ENCODE assay signal across 13 cellular contexts in the genomic region with DNA sequence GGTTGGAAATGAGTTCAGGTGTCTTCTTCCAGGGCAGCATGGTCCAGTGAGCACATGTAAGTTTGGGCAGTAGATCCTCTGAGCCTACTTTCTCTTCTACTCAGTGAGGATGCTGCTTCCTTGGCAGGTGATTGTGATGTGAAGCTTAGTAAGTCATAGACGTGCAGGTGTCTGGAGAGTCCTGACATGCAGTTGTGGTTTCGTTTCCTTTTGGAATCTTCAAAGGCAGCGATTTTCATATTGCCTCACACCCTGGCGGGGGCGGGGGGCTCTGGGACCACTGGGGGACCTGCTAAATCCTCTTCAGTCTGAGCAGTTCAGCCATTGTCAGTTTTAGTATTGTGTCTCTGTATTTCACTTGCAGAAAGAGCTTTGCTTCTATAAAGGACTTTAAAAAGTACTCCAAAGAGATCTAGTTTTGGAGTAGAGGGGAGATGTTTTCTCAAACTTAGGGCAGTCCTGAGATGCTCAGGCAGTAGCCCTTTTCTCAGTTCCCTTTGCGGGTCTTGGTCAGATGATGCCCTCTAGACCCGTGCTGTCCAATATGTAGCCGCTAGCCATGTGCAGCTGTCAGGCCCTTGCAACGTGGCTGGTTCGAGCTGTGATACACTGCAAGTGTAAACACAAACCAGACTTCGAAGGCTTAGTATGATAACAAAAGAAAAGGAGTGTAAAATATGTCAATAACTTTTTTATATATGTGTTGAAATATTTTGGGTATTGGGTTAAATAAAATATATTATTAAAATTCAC. TPM values are rescaled to one million over a fixed set of nuclear protein-coding genes. Genes with fewer than 3 reads are reported as not detected.
A peak's percentile ranks its signal among the peaks of the same experiment; 100 is the strongest.
DNase-seq lines count a peak whose midpoint lies in the region; ATAC-seq and TF ChIP-seq lines count a peak whose summit lies in the region.
"Had no signal": no experiment of that assay in that cellular context is flagged by ENCODE, and none has a peak within 500 bp of the region (broad histone marks: within the 10 kb centered on the region; RNA-seq: fewer than 3 reads in every experiment).

No MANE protein-coding gene starts in this region.

- H3K27me3 Mint-ChIP-seq in osteocyte (ENCODE audit: unreplicated experiment): no peaks in the 10 kb centered on the region
- no peaks in the 10 kb centered on the region for H3K27me3 Mint-ChIP-seq in stimulated activated naive B cell treated with anti-CD40 and anti-IgM and Interleukin-4, amounts not matched to agents 10 μg/mL and 1 μg/mL and 100 μg/mL, for 72 hours

- peaks cover 38% of the 10 kb centered on the region for H3K36me3 Mint-ChIP-seq in osteocyte (ENCODE audit: unreplicated experiment)
- H3K36me3 Mint-ChIP-seq in stimulated activated naive B cell treated with anti-CD40 and anti-IgM and Interleukin-4, amounts not matched to agents 10 μg/mL and 1 μg/mL and 100 μg/mL, for 72 hours: peaks cover 15 to 32% of the 10 kb centered on the region in 2 donors

- intact Hi-C loops in dorsolateral prefrontal cortex (cut with DNase I): loop anchor here (1.0 to 10.0 kb wide), 6 partner anchors 65 to 452 kb away; no protein-coding TSS in a partner anchor

- DNase-seq in DMS 273 (lab: John Stamatoyannopoulos, UW; ENCODE audit: unreplicated experiment) (peak; percentile 18), DMS 273 treated with DMSO at 0.1 percent for 48 hours (lab: John Stamatoyannopoulos, UW) (no peak), dorsolateral prefrontal cortex (no peak), osteocyte (ENCODE audit: extremely low spot score, unreplicated experiment) (peak; percentile 59)
- DNase-seq in stimulated activated naive B cell treated with anti-CD40 and anti-IgM and Interleukin-4, amounts not matched to agents 10 μg/mL and 1 μg/mL and 100 μg/mL, for 72 hours: no peak
- DNase-seq: 8988T, activated gamma-delta T cell had no signal

- no peak overlapping the region for H3K27ac Mint-ChIP-seq in osteocyte (ENCODE audit: unreplicated experiment)
- no peak overlapping the region for H3K27ac Mint-ChIP-seq in stimulated activated naive B cell treated with anti-CD40 and anti-IgM and Interleukin-4, amounts not matched to agents 10 μg/mL and 1 μg/mL and 100 μg/mL, for 72 hours

- H3K4me3 ChIP-seq in KMS-11 (IDR thresholded peaks at IDR 0.05; ENCODE audit: insufficient read depth, low read depth, low read length): no peak overlapping the region
- peak overlapping the region in 3 of 59 donors; percentile 20 to 34 (median 30) for H3K4me3 ChIP-seq in dorsolateral prefrontal cortex
- H3K4me3 ChIP-seq: MG63, ovary had no signal

- no peaks in the 10 kb centered on the region for H4K20me1 ChIP-seq in KMS-11 (ENCODE audit: insufficient read depth)

- TF ChIP-seq CTCF in KMS-11 (conservative IDR thresholded peaks at IDR 0.05; ENCODE audit: low read depth, low read length): no peak
- no peak for TF ChIP-seq CTCF in dorsolateral prefrontal cortex (IDR thresholded peaks at IDR 0.05 in 54 of 56, conservative IDR thresholded peaks at IDR 0.05 in 2 of 56; ENCODE audit: low read depth in 1 of 56, partially characterized antibody in 56 of 56)
- TF ChIP-seq CTCF in osteocyte (IDR thresholded peaks at IDR 0.05): no peak

- peaks cover 13% of the 10 kb centered on the region; the same call in 1 of the 2 replicates for H3K36me3 ChIP-seq in KMS-11 (ENCODE audit: insufficient read depth)
- H3K36me3 ChIP-seq: ovary had no signal

- no peak for ATAC-seq in stimulated activated naive B cell treated with anti-CD40 and anti-IgM and Interleukin-4, amounts not matched to agents 10 μg/mL and 1 μg/mL and 100 μg/mL, for 72 hours (replicated peaks)
- no peak for ATAC-seq in HG02884 (IDR thresholded peaks at IDR 0.05; ENCODE audit: unreplicated experiment)
- ATAC-seq in HG03469 (IDR thresholded peaks at IDR 0.05; ENCODE audit: unreplicated experiment): no peak

- H2AFZ ChIP-seq in KMS-11 (ENCODE audit: low read depth): no peak overlapping the region

- peak overlapping the region; percentile 40; the same call in 1 of the 2 replicates for H3K4me2 ChIP-seq in KMS-11

- H3K4me3 Mint-ChIP-seq in osteocyte (ENCODE audit: unreplicated experiment): no peak overlapping the region
- no peak overlapping the region for H3K4me3 Mint-ChIP-seq in stimulated activated naive B cell treated with anti-CD40 and anti-IgM and Interleukin-4, amounts not matched to agents 10 μg/mL and 1 μg/mL and 100 μg/mL, for 72 hours
- H3K4me3 Mint-ChIP-seq: WTC11 had no signal

- peaks cover 58% of the 10 kb centered on the region for H3K4me1 ChIP-seq in KMS-11 (ENCODE audit: low read depth, poor library complexity, severe bottlenecking)

- no peak overlapping the region; the same call in 1 of the 2 replicates for H3K9ac ChIP-seq in KMS-11

- H3K27me3 ChIP-seq in KMS-11 (ENCODE audit: insufficient read depth, low read depth): no peaks in the 10 kb centered on the region
- no peaks in the 10 kb centered on the region for H3K27me3 ChIP-seq in dorsolateral prefrontal cortex
- H3K27me3 ChIP-seq: MG63, ovary had no signal

- H3K9me3 Mint-ChIP-seq in osteocyte (ENCODE audit: unreplicated experiment): no peaks in the 10 kb centered on the region
- no peaks in the 10 kb centered on the region for H3K9me3 Mint-ChIP-seq in stimulated activated naive B cell treated with anti-CD40 and anti-IgM and Interleukin-4, amounts not matched to agents 10 μg/mL and 1 μg/mL and 100 μg/mL, for 72 hours
- H3K9me3 Mint-ChIP-seq: WTC11 had no signal

- H3K79me2 ChIP-seq in KMS-11 (ENCODE audit: insufficient read depth, low read depth): no peaks in the 10 kb centered on the region

- peak overlapping the region; percentile 45; the same call in 1 of the 2 replicates for H3K27ac ChIP-seq in KMS-11
- peak overlapping the region in 58 of 59 donors; percentile 76 to 99 (median 96) for H3K27ac ChIP-seq in dorsolateral prefrontal cortex

- H3K4me1 Mint-ChIP-seq in osteocyte (ENCODE audit: unreplicated experiment): peaks cover 21% of the 10 kb centered on the region
- H3K4me1 Mint-ChIP-seq in stimulated activated naive B cell treated with anti-CD40 and anti-IgM and Interleukin-4, amounts not matched to agents 10 μg/mL and 1 μg/mL and 100 μg/mL, for 72 hours: peaks cover 9 to 21% of the 10 kb centered on the region in 2 donors

RNA-seq across cellular contexts. Expression of a gene that starts 4.0 kb away (rescaled TPM):
- total RNA-seq in dorsolateral prefrontal cortex (100 to 1,000 TPM in 114 of 120 experiments, 10 to 100 TPM in 6; 52.9 to 209 (median 145) TPM), osteocyte (1.4 and 1.8 TPM in 2 replicates)

RNA-seq across cellular contexts. Expression of a gene that starts 38.4 kb away (rescaled TPM):
- total RNA-seq in dorsolateral prefrontal cortex: 100 to 1,000 TPM in 5 of 120 experiments, 10 to 100 TPM in 115; 63.1 to 112 (median 81.0) TPM
- 81.6 and 85.0 TPM in 2 replicates for total RNA-seq in osteocyte

Comparison
In these comparisons a context has a peak if more than half of its experiments do, and no peak if none do; other contexts are left out.
1. DNase-seq: peak in DMS 273 (single experiment) and osteocyte (single experiment); none in DMS 273 treated with DMSO at 0.1 percent for 48 hours (single experiment), dorsolateral prefrontal cortex (0 of 10) and stimulated activated naive B cell treated with anti-CD40 and anti-IgM and Interleukin-4, amounts not matched to agents 10 μg/mL and 1 μg/mL and 100 μg/mL, for 72 hours (single experiment).
2. RNA of a gene that starts 4.0 kb away (total RNA-seq): 52.9 to 209 TPM in dorsolateral prefrontal cortex; 1.4 to 1.8 TPM in osteocyte; every median in the first group is over 10 times any median in the second.